ENCODE assay signal across 14 cellular contexts in genomic region chr13:40591091-40591490, GRCh38.
DNase-seq lines count a peak whose midpoint lies in the region; ATAC-seq, FAIRE-seq and TF ChIP-seq lines count a peak whose summit lies in the region.
"Had no signal": no experiment of that assay in that cellular context is flagged by ENCODE, and none has a peak within 500 bp of the region (broad histone marks: within the 10 kb centered on the region; RNA-seq: fewer than 3 reads in every experiment).

No MANE protein-coding gene starts in this region.

- H3K36me3 Mint-ChIP-seq in CD8-positive, alpha-beta T cell, result no peaks in the 10 kb centered on the region
- H3K36me3 Mint-ChIP-seq: brain, WTC11 had no signal

- ATAC-seq in CD8-positive, alpha-beta T cell, result no peak
- ATAC-seq in GM19397 (IDR thresholded peaks at IDR 0.05; ENCODE audit: unreplicated experiment) (no peak), GM21423 (IDR thresholded peaks at IDR 0.05; ENCODE audit: unreplicated experiment) (no peak)
- ATAC-seq: SK-N-SH treated with all-trans-retinoic acid at 6 μM for 48 hours, WTC11 had no signal

- peaks cover 94% of the 10 kb centered on the region for H3K4me1 ChIP-seq in CD8-positive, alpha-beta T cell (ENCODE audit: insufficient read depth, low read length)
- H3K4me1 ChIP-seq in MM.1S (ENCODE audit: low read length) (peaks cover 15% of the 10 kb centered on the region), neutrophil (ENCODE audit: control insufficient read depth in 1 of 2, insufficient read depth in 1 of 2, low read depth in 1 of 2, low read length in 1 of 2) (peaks cover 54 to 58% of the 10 kb centered on the region in 2 experiments)

- peaks cover 59% of the 10 kb centered on the region for H3K79me2 ChIP-seq in MM.1S (ENCODE audit: low read length)

- CTCF ChIA-PET in CD8-positive, alpha-beta T cell (lab: Charles Lee), result interaction anchor here (1.1 kb wide), 1 partner anchor 44 kb away, joined by 3 read pairs; no protein-coding TSS in a partner anchor

- TF ChIP-seq CTCF in CD8-positive, alpha-beta T cell (IDR thresholded peaks at IDR 0.05), result no peak
- TF ChIP-seq CTCF in MM.1S (IDR thresholded peaks at IDR 0.05; ENCODE audit: low read length) (no peak), bronchial epithelial cell (IDR thresholded peaks at IDR 0.05; ENCODE audit: insufficient read depth, low read length, severe bottlenecking) (no peak), neutrophil (IDR thresholded peaks at IDR 0.05) (no peak)

- H3K9me2 ChIP-seq in MM.1S (replicated peaks; ENCODE audit: insufficient read depth, low read length), result no peaks in the 10 kb centered on the region

- H3K9ac ChIP-seq in MM.1S (ENCODE audit: low read length), result no peak overlapping the region

- no peaks in the 10 kb centered on the region for H3K27me3 ChIP-seq in CD8-positive, alpha-beta T cell (ENCODE audit: insufficient read depth, low read length)
- H3K27me3 ChIP-seq in MM.1S (replicated peaks; ENCODE audit: insufficient read depth, low read length) (no peaks in the 10 kb centered on the region), bronchial epithelial cell (ENCODE audit: control insufficient read depth, insufficient read depth, low read length) (no peaks in the 10 kb centered on the region), neutrophil (no peaks in the 10 kb centered on the region)

- FAIRE-seq in bronchial epithelial cell (lab: Jason Lieb, UNC), result no peak
- FAIRE-seq: frontal cortex, urothelium cell line had no signal

- intact Hi-C loops in CD8-positive, alpha-beta T cell (cut with DNase I, micrococcal nuclease), result loop anchor here (5.0 to 10.0 kb wide), 3 partner anchors 404 to 906 kb away; no protein-coding TSS in a partner anchor

- no peaks in the 10 kb centered on the region for H3K27me3 Mint-ChIP-seq in CD8-positive, alpha-beta T cell (ENCODE audit: low read depth)

- no peak overlapping the region for H3K27ac ChIP-seq in CD8-positive, alpha-beta T cell (ENCODE audit: low read depth, low read length)
- no peak overlapping the region for H3K27ac ChIP-seq in MM.1S (ENCODE audit: low read length)
- H3K27ac ChIP-seq in neutrophil, result peak overlapping the region; percentile 80

- no peaks in the 10 kb centered on the region for H3K9me3 Mint-ChIP-seq in CD8-positive, alpha-beta T cell
- H3K9me3 Mint-ChIP-seq: WTC11 had no signal

- DNase-seq in CD8-positive, alpha-beta T cell, result no peak
- no peak for DNase-seq in MM.1S
- DNase-seq in bronchial epithelial cell (ENCODE audit: low read depth), result peak; percentile 29
- DNase-seq in inferior parietal cortex (ENCODE audit: extremely low spot score), result no peak
- DNase-seq: effector memory CD4-positive, alpha-beta T cell; NCI-H2171 had no signal

- peaks cover 13% of the 10 kb centered on the region; the same call in 1 of the 2 replicates for H3F3A ChIP-seq in MM.1S (ENCODE audit: insufficient read depth, low read length)

- H4K20me1 ChIP-seq in MM.1S (ENCODE audit: insufficient read depth, low read length), result no peaks in the 10 kb centered on the region

- peak overlapping the region; percentile 82; the same call in 1 of the 2 replicates for H3K4me2 ChIP-seq in MM.1S (ENCODE audit: low read depth, low read length)

- H2AFZ ChIP-seq in MM.1S (ENCODE audit: low read length), result no peak overlapping the region

- peak overlapping the region; percentile 84 for H3K27ac Mint-ChIP-seq in CD8-positive, alpha-beta T cell
- H3K27ac Mint-ChIP-seq: WTC11 had no signal

- H3K9me3 ChIP-seq in CD8-positive, alpha-beta T cell (ENCODE audit: low read length), result no peaks in the 10 kb centered on the region
- H3K9me3 ChIP-seq in MM.1S (replicated peaks; ENCODE audit: insufficient read depth, low read length) (no peaks in the 10 kb centered on the region), neutrophil (no peaks in the 10 kb centered on the region)

- no peak overlapping the region for H3K4me3 ChIP-seq in CD8-positive, alpha-beta T cell (ENCODE audit: low read depth, low read length)
- H3K4me3 ChIP-seq in MM.1S (ENCODE audit: low read length) (no peak overlapping the region), bronchial epithelial cell (ENCODE audit: low read depth, low read length) (no peak overlapping the region), neutrophil (ENCODE audit: low read depth in 1 of 2, low read length in 1 of 2) (no peak overlapping the region)

- POLR2A ChIA-PET in CD8-positive, alpha-beta T cell (lab: Charles Lee), result interaction anchor here (1.0 to 1.5 kb wide), 4 partner anchors 9 to 73 kb away, joined by 3 to 7 read pairs (median 4); no protein-coding TSS in a partner anchor

- H3K4me1 Mint-ChIP-seq in CD8-positive, alpha-beta T cell (ENCODE audit: low read depth), result peaks cover 97% of the 10 kb centered on the region

- peak overlapping the region; percentile 50 for H3K4me3 Mint-ChIP-seq in CD8-positive, alpha-beta T cell
- H3K4me3 Mint-ChIP-seq: brain, WTC11 had no signal

- H3K36me3 ChIP-seq in CD8-positive, alpha-beta T cell (ENCODE audit: insufficient read depth, low read length), result no peaks in the 10 kb centered on the region
- no peaks in the 10 kb centered on the region for H3K36me3 ChIP-seq in MM.1S (replicated peaks; ENCODE audit: insufficient read depth, low read length)
- no peaks in the 10 kb centered on the region for H3K36me3 ChIP-seq in bronchial epithelial cell (ENCODE audit: control insufficient read depth, insufficient read depth, low read length)
- no peaks in the 10 kb centered on the region for H3K36me3 ChIP-seq in neutrophil
